ENCODE assay signal across 8 cellular contexts in genomic region chr20:51023617-51024155, GRCh38. TPM values are rescaled to one million over a fixed set of nuclear protein-coding genes. Genes with fewer than 3 reads are reported as not detected.
DNase-seq lines count a peak whose midpoint lies in the region; ATAC-seq and TF ChIP-seq lines count a peak whose summit lies in the region.

No MANE protein-coding gene starts in this region.

- intact Hi-C loops in lower lobe of right lung (cut with DNase I): no loop called here

- H3K4me1 Mint-ChIP-seq in activated T-cell treated with anti-CD3 and anti-CD28 coated beads, Interleukin-2, amount 50 U/mL, for 4 hours (ENCODE audit: low read depth): peaks cover 10% of the 10 kb centered on the region
- peaks cover 25% of the 10 kb centered on the region for H3K4me1 Mint-ChIP-seq in type B pancreatic cell (ENCODE audit: unreplicated experiment)

- peaks cover 15% of the 10 kb centered on the region for H3K4me1 ChIP-seq in lower lobe of right lung

- H3K9me3 ChIP-seq in lower lobe of right lung: no peaks in the 10 kb centered on the region

- TF ChIP-seq CTCF in astrocyte of the cerebellum (IDR thresholded peaks at IDR 0.05; ENCODE audit: low read depth, low read length, missing control alignments): no peak
- no peak for TF ChIP-seq CTCF in lower lobe of right lung (IDR thresholded peaks at IDR 0.05)
- TF ChIP-seq CTCF in type B pancreatic cell (conservative IDR thresholded peaks at IDR 0.05): peak; percentile 0

- peak overlapping the region; percentile 72 for H3K4me3 Mint-ChIP-seq in activated T-cell treated with anti-CD3 and anti-CD28 coated beads, Interleukin-2, amount 50 U/mL, for 4 hours
- peak overlapping the region; percentile 86 for H3K4me3 Mint-ChIP-seq in type B pancreatic cell

- DNase-seq in activated T-cell treated with anti-CD3 and anti-CD28 coated beads, Interleukin-2, amount 50 U/mL, for 4 hours: no peak
- DNase-seq in activated T-cell treated with anti-CD3 and anti-CD28 coated beads, Interleukin-2, amount 50 U/mL, for 48 hours: no peak
- DNase-seq in astrocyte of the cerebellum (ENCODE audit: low read depth): no peak
- no peak for DNase-seq in lower lobe of right lung
- DNase-seq in type B pancreatic cell (ENCODE audit: extremely low spot score, unreplicated experiment): no peak
- DNase-seq in RKO (ENCODE audit: low spot score): no peak
- no peak for DNase-seq in stimulated activated CD4-positive, alpha-beta T cell treated with anti-CD3 and anti-CD28 coated beads, Interleukin-4, amount 100 ng/mL, for 24 hours
- no peak for DNase-seq in NCI-H774 (lab: John Stamatoyannopoulos, UW)

- H3K9me3 Mint-ChIP-seq in activated T-cell treated with anti-CD3 and anti-CD28 coated beads, Interleukin-2, amount 50 U/mL, for 4 hours: no peaks in the 10 kb centered on the region
- H3K9me3 Mint-ChIP-seq in type B pancreatic cell: no peaks in the 10 kb centered on the region

- H3K36me3 ChIP-seq in lower lobe of right lung: no peaks in the 10 kb centered on the region

- H3K4me3 ChIP-seq in astrocyte of the cerebellum (ENCODE audit: low read depth, low read length): peak overlapping the region; percentile 68
- peak overlapping the region; percentile 48 for H3K4me3 ChIP-seq in lower lobe of right lung

- peaks cover 76% of the 10 kb centered on the region for H3K27me3 ChIP-seq in lower lobe of right lung (ENCODE audit: low read depth)

- no peak for ATAC-seq in activated T-cell treated with anti-CD3 and anti-CD28 coated beads, Interleukin-2, amount 50 U/mL, for 4 hours
- ATAC-seq in lower lobe of right lung: no peak

- in situ Hi-C loops in astrocyte of the cerebellum (cut with HindIII; ENCODE audit: low sequenced_read_pairs): loop anchor here (5.0 to 10.0 kb wide), 2 partner anchors 64 to 571 kb away; no protein-coding TSS in a partner anchor

- no peaks in the 10 kb centered on the region for H3K36me3 Mint-ChIP-seq in activated T-cell treated with anti-CD3 and anti-CD28 coated beads, Interleukin-2, amount 50 U/mL, for 4 hours (ENCODE audit: insufficient read depth)
- H3K36me3 Mint-ChIP-seq in type B pancreatic cell: peaks cover 17% of the 10 kb centered on the region

- H3K27ac Mint-ChIP-seq in type B pancreatic cell: peak overlapping the region; percentile 78

- H3K27ac ChIP-seq in lower lobe of right lung: no peak overlapping the region

- H3K27me3 Mint-ChIP-seq in activated T-cell treated with anti-CD3 and anti-CD28 coated beads, Interleukin-2, amount 50 U/mL, for 4 hours (ENCODE audit: low read depth): peaks cover 64% of the 10 kb centered on the region
- peaks cover 32% of the 10 kb centered on the region for H3K27me3 Mint-ChIP-seq in type B pancreatic cell

RNA-seq across cellular contexts. Expression of gene KCNG1, which starts 0.8 kb away (rescaled TPM):
- total RNA-seq in activated T-cell treated with anti-CD3 and anti-CD28 coated beads, Interleukin-2, amount 50 U/mL, for 4 hours: 10 to 100 TPM in 1 of 3 donors, 1 to 10 TPM in 2; 6.7 to 10.2 (median 7.0) TPM
- total RNA-seq in lower lobe of right lung (not detected), type B pancreatic cell (ENCODE audit: low replicate concordance) (78.8 and 238 TPM in 2 replicates)
